ENCODE assay signal across 22 cellular contexts in genomic region chr4:112128452-112128851, GRCh38.
A peak's percentile ranks its signal among the peaks of the same experiment; 100 is the strongest.
DNase-seq lines count a peak whose midpoint lies in the region; ATAC-seq lines count a peak whose summit lies in the region.
"Had no signal": no experiment of that assay in that cellular context is flagged by ENCODE, and none has a peak within 500 bp of the region (broad histone marks: within the 10 kb centered on the region; RNA-seq: fewer than 3 reads in every experiment).

No MANE protein-coding gene starts in this region.

- DNase-seq in iris pigment epithelial cell (ENCODE audit: low read depth): peak; percentile 8
- no peak for DNase-seq in activated naive CD4-positive, alpha-beta T cell (lab: John Stamatoyannopoulos, UW)
- DNase-seq in HuH-7.5 (ENCODE audit: low spot score): no peak
- DNase-seq: activated CD4-positive, alpha-beta T cell treated with anti-CD3 and anti-CD28 coated beads, Interleukin-2, amount 50 U/mL, for 48 hours; activated gamma-delta T cell treated with Interleukin-2 at 50 U/mL for 16 hours; activated T-cell treated with anti-CD3 and anti-CD28 coated beads for 4 hours; amniotic stem cell; caudate nucleus; left colon; natural killer cell; NCI-H1436; NCI-H2171; NCI-H82; PC-9; stimulated activated naive CD4-positive, alpha-beta T cell treated with Interleukin-2 at 50 U/mL for 16 hours; T-helper 17 cell; trophoblast cell had no signal

- ATAC-seq in GM18907 (IDR thresholded peaks at IDR 0.05; ENCODE audit: unreplicated experiment) (peak; percentile 63), GM21825 (IDR thresholded peaks at IDR 0.05; ENCODE audit: unreplicated experiment) (peak; percentile 62), HG03354 (IDR thresholded peaks at IDR 0.05; ENCODE audit: poor library complexity, severe bottlenecking, unreplicated experiment) (peak; percentile 75), HG03520 (IDR thresholded peaks at IDR 0.05; ENCODE audit: unreplicated experiment) (no peak)
- ATAC-seq: left colon, natural killer cell, sciatic nerve, T-helper 17 cell had no signal
